ENCODE assay signal across 1 cellular context in the genomic region with DNA sequence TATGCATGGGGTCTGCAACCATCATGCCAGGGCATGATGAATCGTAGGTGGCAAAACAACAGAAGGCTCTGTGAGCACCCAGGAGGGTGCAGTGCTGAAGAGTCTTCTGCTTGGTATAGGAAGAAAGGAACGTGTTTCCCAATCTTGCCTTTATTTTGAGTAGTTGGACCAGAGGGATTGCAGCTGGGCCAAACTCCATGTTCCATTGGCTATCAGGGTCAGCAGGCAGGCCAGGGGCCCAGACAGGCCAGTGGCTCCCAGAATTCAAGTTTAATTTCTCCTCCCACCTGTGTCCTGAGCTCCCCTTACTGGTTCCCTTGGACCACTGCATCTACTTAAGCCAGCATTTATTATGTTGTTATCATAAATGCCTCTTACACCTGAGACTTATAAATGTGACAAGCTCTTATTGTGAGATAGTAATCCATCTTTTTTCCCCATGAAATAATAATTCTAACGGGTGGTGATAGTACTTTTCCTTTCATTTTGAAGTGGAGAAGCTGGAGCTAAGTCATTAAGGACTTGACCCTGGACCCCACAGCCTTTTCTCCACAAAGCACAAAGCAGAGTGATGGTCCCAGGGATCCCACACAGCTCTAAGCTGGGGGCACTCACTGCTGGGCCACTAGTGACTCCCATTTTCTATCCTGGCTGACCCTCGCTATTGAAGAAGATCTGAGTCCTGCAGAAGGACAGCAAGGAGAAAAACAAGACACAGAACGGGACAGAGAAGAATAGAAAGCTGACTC.
TF ChIP-seq lines count a peak whose summit lies in the region.

No MANE protein-coding gene starts in this region.

TF ChIP-seq in IMR-90, 13 proteins besides CTCF, POLR2A, EP300 and RAD21:
- TF ChIP-seq MXI1 (IDR thresholded peaks at IDR 0.05; ENCODE audit: borderline replicate concordance, low read depth, low read length) (no peak), MAFK (IDR thresholded peaks at IDR 0.05; ENCODE audit: low read depth, low read length) (no peak; the same call in 1 of the 2 replicates), RFX5 (IDR thresholded peaks at IDR 0.05; ENCODE audit: low read depth, low read length) (no peak)
